In genomic region chr12:77947746-77948145, GRCh38 we compare ENCODE assay signal across 14 cellular contexts.
"Had no signal": no experiment of that assay in that cellular context is flagged by ENCODE, and none has a peak within 500 bp of the region (broad histone marks: within the 10 kb centered on the region; RNA-seq: fewer than 3 reads in every experiment).

No MANE protein-coding gene starts in this region.

- H3K27ac ChIP-seq: foreskin keratinocyte, ovary, stomach, thoracic aorta had no signal

- FAIRE-seq: urothelium cell line had no signal

- DNase-seq: activated B cell treated with CpG ODN at 0.5 μM for 24 hours; activated CD4-positive, alpha-beta T cell treated with anti-CD3 and anti-CD28 coated beads, Interleukin-2, amount 10 ng/mL, durations not matched to agents 24 days and 14 days; activated naive CD4-positive, alpha-beta T cell treated with anti-CD3 and anti-CD28 coated beads, Interleukin-2, amount 10 ng/mL, durations not matched to agents 7 days and 5 days; activated T-cell treated with anti-CD3 and anti-CD28 coated beads for 4 hours; cerebellar nuclear complex; head of caudate nucleus; nephron progenitor cell; ovary; stimulated activated CD4-positive, alpha-beta T cell treated with anti-CD3 and anti-CD28 coated beads, Interleukin-4, amount 100 ng/mL, for 4 hours; stomach had no signal

- H3K27me3 ChIP-seq: foreskin keratinocyte, ovary, stomach had no signal

- H3K36me3 ChIP-seq: ovary, stomach, thoracic aorta had no signal

- H3K9me3 ChIP-seq: ovary, stomach, thoracic aorta had no signal

- H3K4me1 ChIP-seq: stomach had no signal

- H3K4me3 ChIP-seq: ovary, stomach, thoracic aorta had no signal

- ATAC-seq: activated T-helper 17 cell treated with anti-CD3 and anti-CD28 coated beads, Interleukin-2, amount 50 U/mL, for 72 hours had no signal
